In the genomic region with DNA sequence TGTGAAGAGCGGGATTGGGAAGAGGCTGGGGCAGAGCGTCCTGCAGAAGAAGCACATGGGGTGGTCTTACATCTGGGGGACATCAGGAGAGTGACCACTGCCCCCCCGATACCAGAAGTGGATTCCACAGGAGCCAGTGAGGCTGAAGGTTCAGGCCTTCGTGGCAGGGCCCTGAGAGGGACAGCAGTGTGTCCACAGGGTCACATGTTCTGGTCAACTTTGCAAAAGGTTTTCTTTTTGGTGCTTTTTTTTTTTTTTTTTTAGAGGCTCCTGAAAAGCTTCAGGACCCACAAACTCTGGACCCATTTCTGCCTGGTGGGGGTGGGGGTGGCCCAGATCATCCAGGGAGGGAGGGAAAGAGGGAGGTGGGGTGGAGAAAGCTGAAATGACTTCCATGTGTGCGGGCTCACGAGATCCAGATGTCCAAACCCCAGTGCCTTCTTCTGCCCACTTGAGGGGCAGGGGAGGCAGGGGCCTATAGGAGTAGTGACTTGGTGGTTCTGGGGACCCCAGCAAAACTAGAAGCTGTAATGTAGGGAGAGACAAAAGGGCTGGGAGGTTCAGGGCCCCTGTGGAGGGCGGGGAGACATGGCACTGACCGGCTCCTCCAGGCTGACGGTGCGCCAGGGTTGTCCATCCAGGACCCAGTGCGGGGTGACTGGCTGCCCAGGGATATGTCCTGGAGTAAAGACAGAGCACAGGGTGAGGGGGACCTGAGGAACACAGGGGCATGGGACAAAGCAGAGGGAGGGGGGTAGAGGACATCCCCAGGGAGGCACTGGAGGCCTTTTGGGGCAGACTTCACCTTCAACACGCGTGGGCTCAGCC, we compare ENCODE assay signal across 19 cellular contexts. TPM values are rescaled to one million over a fixed set of nuclear protein-coding genes. Genes with fewer than 3 reads are reported as not detected.
DNase-seq lines count a peak whose midpoint lies in the region; ATAC-seq, FAIRE-seq and TF ChIP-seq lines count a peak whose summit lies in the region.
"Had no signal": no experiment of that assay in that cellular context is flagged by ENCODE, and none has a peak within 500 bp of the region (broad histone marks: within the 10 kb centered on the region; RNA-seq: fewer than 3 reads in every experiment).

No MANE protein-coding gene starts in this region.

- in situ Hi-C loops in gastrocnemius medialis (cut with MboI; ENCODE audit: low sequenced_read_pairs in 4 of 4): loop anchor here in 2 of 4 donors (5.0 kb wide), 2 partner anchors 33 to 38 kb away; a partner anchor contains a TSS

- no peak for TF ChIP-seq CTCF in BJ (IDR thresholded peaks at IDR 0.05; ENCODE audit: insufficient read depth, low read depth, low read length)
- TF ChIP-seq CTCF in astrocyte (IDR thresholded peaks at IDR 0.05; ENCODE audit: insufficient read depth, low read depth, low read length): no peak
- TF ChIP-seq CTCF in hepatocyte (IDR thresholded peaks at IDR 0.05; ENCODE audit: poor library complexity): no peak
- no peak for TF ChIP-seq CTCF in gastrocnemius medialis (IDR thresholded peaks at IDR 0.05 in 4 of 5, conservative IDR thresholded peaks at IDR 0.05 in 1 of 5)

- H2AFZ ChIP-seq in astrocyte (ENCODE audit: low read depth, low read length) (no peak overlapping the region), hepatocyte (no peak overlapping the region)

- peaks cover 33% of the 10 kb centered on the region for H3K4me1 ChIP-seq in astrocyte (ENCODE audit: insufficient read depth, low read length)
- peaks cover 45% of the 10 kb centered on the region for H3K4me1 ChIP-seq in hepatocyte (ENCODE audit: insufficient read depth)
- H3K4me1 ChIP-seq in gastrocnemius medialis: peaks cover 0 to 13% of the 10 kb centered on the region in 2 donors

- H3K4me3 ChIP-seq in BJ (ENCODE audit: low read depth, low read length) (peak overlapping the region; percentile 85), astrocyte (ENCODE audit: insufficient read depth, low read depth, low read length) (no peak overlapping the region), hepatocyte (no peak overlapping the region), gastrocnemius medialis (peak overlapping the region in 1 of 4 donors; percentile 57)

- WGBS in hepatocyte (ENCODE audit: low lambda C conversion rate, missing lambda C conversion rate): 78% methylated on average over 7 of the region's 13 CpGs

- H3K27ac Mint-ChIP-seq in astrocyte (ENCODE audit: unreplicated experiment): no peak overlapping the region
- H3K27ac Mint-ChIP-seq: activated CD4-positive, alpha-beta memory T cell treated with anti-CD3 and anti-CD28 coated beads, Interleukin-2, amount 10 ng/mL, durations not matched to agents 7 days and 5 days; activated T-helper 17 cell treated with anti-CD3 and anti-CD28 coated beads, Interleukin-2, amount 50 U/mL, for 72 hours; H9; natural killer cell treated with Interleukin-12 subunit alpha and Interleukin-12 subunit beta and Interleukin-15 and Interleukin-18, amount 100 ng/mL, for 72 hours; stimulated activated naive B cell treated with anti-CD40 and anti-IgM and Interleukin-4, amounts not matched to agents 10 μg/mL and 1 μg/mL and 100 μg/mL, for 72 hours had no signal

- no peak overlapping the region for H3K9ac ChIP-seq in astrocyte (ENCODE audit: low read length)

- CTCF ChIA-PET in BJ (lab: Yijun Ruan, JAX): interaction anchor here (0.8 to 15.3 kb wide), 11 partner anchors 8 to 139 kb away, joined by 3 to 331 read pairs (median 11); a partner anchor contains a TSS

- H3K79me2 ChIP-seq in astrocyte (ENCODE audit: insufficient read depth, low read length): no peaks in the 10 kb centered on the region
- H3K79me2 ChIP-seq in hepatocyte: no peaks in the 10 kb centered on the region

- POLR2A ChIA-PET in BJ (lab: Charles Lee): interaction anchor here (0.6 to 1.8 kb wide), 3 partner anchors 8 to 117 kb away, joined by 3 to 13 read pairs (median 8); a partner anchor contains a TSS

- H3K27me3 Mint-ChIP-seq in astrocyte (ENCODE audit: low read depth, unreplicated experiment): peaks cover 25% of the 10 kb centered on the region

- no peak for DNase-seq in BJ (ENCODE audit: low read depth)
- no peak for DNase-seq in astrocyte (ENCODE audit: low read depth)
- no peak for DNase-seq in hepatocyte (ENCODE audit: low spot score)
- DNase-seq in gastrocnemius medialis: no peak
- DNase-seq in activated CD4-positive, alpha-beta T cell treated with anti-CD3 and anti-CD28 coated beads, Interleukin-2, amount 50 U/mL, for 1 hour: no peak
- no peak for DNase-seq in NCI-H2081 treated with DMSO at 0.1 percent for 48 hours (lab: John Stamatoyannopoulos, UW)
- DNase-seq in stimulated activated naive CD4-positive, alpha-beta T cell (lab: John Stamatoyannopoulos, UW): no peak
- DNase-seq: activated CD4-positive, alpha-beta memory T cell treated with anti-CD3 and anti-CD28 coated beads, Interleukin-2, amount 10 ng/mL, durations not matched to agents 7 days and 5 days; AML-193; effector memory CD4-positive, alpha-beta T cell; glutamatergic neuron; H9; KBM-7; NCI-H1417; stimulated activated naive B cell treated with anti-CD40 and anti-IgM and Interleukin-4, amounts not matched to agents 10 μg/mL and 1 μg/mL and 100 μg/mL, for 72 hours had no signal

- no peaks in the 10 kb centered on the region for H3K27me3 ChIP-seq in BJ (ENCODE audit: control insufficient read depth, insufficient read depth, low read length)
- peaks cover 21% of the 10 kb centered on the region for H3K27me3 ChIP-seq in astrocyte (ENCODE audit: insufficient read depth, low read length)
- peaks cover 26% of the 10 kb centered on the region for H3K27me3 ChIP-seq in hepatocyte
- peaks cover 5 to 23% (median 9%) of the 10 kb centered on the region in 3 donors for H3K27me3 ChIP-seq in gastrocnemius medialis

- H3K9me3 Mint-ChIP-seq in astrocyte (ENCODE audit: unreplicated experiment): no peaks in the 10 kb centered on the region
- H3K9me3 Mint-ChIP-seq: activated CD4-positive, alpha-beta memory T cell treated with anti-CD3 and anti-CD28 coated beads, Interleukin-2, amount 10 ng/mL, durations not matched to agents 7 days and 5 days; activated T-helper 17 cell treated with anti-CD3 and anti-CD28 coated beads, Interleukin-2, amount 50 U/mL, for 72 hours; H9; natural killer cell treated with Interleukin-12 subunit alpha and Interleukin-12 subunit beta and Interleukin-15 and Interleukin-18, amount 100 ng/mL, for 72 hours; stimulated activated naive B cell treated with anti-CD40 and anti-IgM and Interleukin-4, amounts not matched to agents 10 μg/mL and 1 μg/mL and 100 μg/mL, for 72 hours had no signal

- no peaks in the 10 kb centered on the region for H3K36me3 Mint-ChIP-seq in astrocyte (ENCODE audit: low read depth, unreplicated experiment)
- H3K36me3 Mint-ChIP-seq: natural killer cell treated with Interleukin-12 subunit alpha and Interleukin-12 subunit beta and Interleukin-15 and Interleukin-18, amount 100 ng/mL, for 72 hours; stimulated activated naive B cell treated with anti-CD40 and anti-IgM and Interleukin-4, amounts not matched to agents 10 μg/mL and 1 μg/mL and 100 μg/mL, for 72 hours had no signal

- intact Hi-C loops in gastrocnemius medialis (cut with DNase I; ENCODE audit: low total_unique reads): loop anchor here (5.0 kb wide), 1 partner anchor 88 kb away; a partner anchor contains a TSS

- H3K27ac ChIP-seq in astrocyte (ENCODE audit: low read depth, low read length): no peak overlapping the region
- peak overlapping the region; percentile 72 for H3K27ac ChIP-seq in hepatocyte
- H3K27ac ChIP-seq in gastrocnemius medialis: peak overlapping the region; percentile 63 to 70 (median 66)

- H3K36me3 ChIP-seq in BJ (ENCODE audit: control insufficient read depth, insufficient read depth, low read length) (peaks cover 28% of the 10 kb centered on the region), astrocyte (ENCODE audit: insufficient read depth, low read length) (no peaks in the 10 kb centered on the region), hepatocyte (replicated peaks; ENCODE audit: insufficient read depth, low read depth) (no peaks in the 10 kb centered on the region), gastrocnemius medialis (no peaks in the 10 kb centered on the region)

- H3K4me1 Mint-ChIP-seq in astrocyte (ENCODE audit: low read depth, unreplicated experiment): peaks cover 13% of the 10 kb centered on the region

- peak overlapping the region; percentile 69 for H3K4me3 Mint-ChIP-seq in astrocyte (ENCODE audit: unreplicated experiment)
- H3K4me3 Mint-ChIP-seq: activated CD4-positive, alpha-beta memory T cell treated with anti-CD3 and anti-CD28 coated beads, Interleukin-2, amount 10 ng/mL, durations not matched to agents 7 days and 5 days; activated T-helper 17 cell treated with anti-CD3 and anti-CD28 coated beads, Interleukin-2, amount 50 U/mL, for 72 hours; natural killer cell treated with Interleukin-12 subunit alpha and Interleukin-12 subunit beta and Interleukin-15 and Interleukin-18, amount 100 ng/mL, for 72 hours; stimulated activated naive B cell treated with anti-CD40 and anti-IgM and Interleukin-4, amounts not matched to agents 10 μg/mL and 1 μg/mL and 100 μg/mL, for 72 hours had no signal

- ATAC-seq in gastrocnemius medialis (no peak), GM18868 (IDR thresholded peaks at IDR 0.05; ENCODE audit: unreplicated experiment) (no peak)
- ATAC-seq: activated T-helper 17 cell treated with anti-CD3 and anti-CD28 coated beads, Interleukin-2, amount 50 U/mL, for 72 hours; natural killer cell treated with Interleukin-12 subunit alpha and Interleukin-12 subunit beta and Interleukin-15 and Interleukin-18, amount 100 ng/mL, for 72 hours; stimulated activated naive B cell treated with anti-CD40 and anti-IgM and Interleukin-4, amounts not matched to agents 10 μg/mL and 1 μg/mL and 100 μg/mL, for 72 hours had no signal

- no peak overlapping the region for H3K4me2 ChIP-seq in astrocyte (ENCODE audit: low read length)
- H3K4me2 ChIP-seq in hepatocyte: peak overlapping the region; percentile 90

- H3K9me3 ChIP-seq in astrocyte (ENCODE audit: insufficient read depth, low read depth, low read length) (no peaks in the 10 kb centered on the region), hepatocyte (ENCODE audit: low read depth) (no peaks in the 10 kb centered on the region), gastrocnemius medialis (no peaks in the 10 kb centered on the region)

- H3K9me2 ChIP-seq in hepatocyte (replicated peaks; ENCODE audit: insufficient read depth): no peaks in the 10 kb centered on the region

- no peak for TF ChIP-seq POLR2A in gastrocnemius medialis (IDR thresholded peaks at IDR 0.05)

- H4K20me1 ChIP-seq in astrocyte (ENCODE audit: insufficient read depth, low read length) (no peaks in the 10 kb centered on the region), hepatocyte (ENCODE audit: insufficient read depth, poor library complexity, severe bottlenecking) (no peaks in the 10 kb centered on the region)

- FAIRE-seq in astrocyte (lab: Jason Lieb, UNC): no peak

RNA-seq across cellular contexts. Expression of a gene that starts 2.7 kb away (rescaled TPM):
- polyA plus RNA-seq in BJ (2011; rRNA removed): 53.8 and 82.6 TPM in 2 replicates
- polyA minus RNA-seq in BJ (2011; rRNA and poly(A)+ RNA removed): 33.3 and 46.8 TPM in 2 replicates
- 2.3 and 3.0 TPM in 2 replicates for total RNA-seq in astrocyte
- total RNA-seq in hepatocyte: 14.8 and 18.9 TPM in 2 replicates
- polyA plus RNA-seq in hepatocyte: 41.6 and 54.8 TPM in 2 replicates
- 1 to 10 TPM; 2.6 to 6.4 (median 3.1) TPM for total RNA-seq in gastrocnemius medialis
- total RNA-seq: activated CD4-positive, alpha-beta memory T cell treated with anti-CD3 and anti-CD28 coated beads, Interleukin-2, amount 10 ng/mL, durations not matched to agents 7 days and 5 days; activated T-helper 17 cell treated with anti-CD3 and anti-CD28 coated beads, Interleukin-2, amount 50 U/mL, for 72 hours; natural killer cell treated with Interleukin-12 subunit alpha and Interleukin-12 subunit beta and Interleukin-15 and Interleukin-18, amount 100 ng/mL, for 72 hours had no signal

RNA-seq across cellular contexts. Expression of a gene that starts 15.9 kb away (rescaled TPM):
- not detected in 2 replicates for polyA plus RNA-seq in BJ (2011; rRNA removed)
- not detected in 2 replicates for polyA minus RNA-seq in BJ (2011; rRNA and poly(A)+ RNA removed)
- total RNA-seq in astrocyte: not detected in 2 replicates
- 0.24 TPM in 1 of 2 replicates, not detected in the other for total RNA-seq in hepatocyte
- polyA plus RNA-seq in hepatocyte: not detected in 2 replicates
- total RNA-seq in gastrocnemius medialis: not detected
- total RNA-seq: activated CD4-positive, alpha-beta memory T cell treated with anti-CD3 and anti-CD28 coated beads, Interleukin-2, amount 10 ng/mL, durations not matched to agents 7 days and 5 days; activated T-helper 17 cell treated with anti-CD3 and anti-CD28 coated beads, Interleukin-2, amount 50 U/mL, for 72 hours; H9; natural killer cell treated with Interleukin-12 subunit alpha and Interleukin-12 subunit beta and Interleukin-15 and Interleukin-18, amount 100 ng/mL, for 72 hours; NCI-H460 had no signal

RNA-seq across cellular contexts. Expression of a gene that starts 33.3 kb away (rescaled TPM):
- polyA plus RNA-seq in BJ (2011; rRNA removed) (not detected in 2 replicates), hepatocyte (0.11 and 0.62 TPM in 2 replicates)
- 0.05 TPM in 1 of 2 replicates, not detected in the other for polyA minus RNA-seq in BJ (2011; rRNA and poly(A)+ RNA removed)
- total RNA-seq in astrocyte (not detected in 2 replicates), hepatocyte (0.16 and 0.23 TPM in 2 replicates), gastrocnemius medialis (1 to 10 TPM in 3 of 4 donors, under 1 TPM in 1; 0.61 to 3.0 (median 2.6) TPM)
- total RNA-seq: activated T-helper 17 cell treated with anti-CD3 and anti-CD28 coated beads, Interleukin-2, amount 50 U/mL, for 72 hours; H9; NCI-H460 had no signal

RNA-seq across cellular contexts. Expression of a gene that starts 53.4 kb away (rescaled TPM):
- polyA plus RNA-seq in BJ (2011; rRNA removed) (0.02 TPM in 1 of 2 replicates, not detected in the other), hepatocyte (2.5 and 2.9 TPM in 2 replicates)
- polyA minus RNA-seq in BJ (2011; rRNA and poly(A)+ RNA removed): not detected in 2 replicates
- total RNA-seq in astrocyte (not detected in 2 replicates), hepatocyte (3.4 and 3.7 TPM in 2 replicates), gastrocnemius medialis (1 to 10 TPM; 3.7 to 8.5 (median 5.8) TPM)
- total RNA-seq: activated T-helper 17 cell treated with anti-CD3 and anti-CD28 coated beads, Interleukin-2, amount 50 U/mL, for 72 hours; natural killer cell treated with Interleukin-12 subunit alpha and Interleukin-12 subunit beta and Interleukin-15 and Interleukin-18, amount 100 ng/mL, for 72 hours; NCI-H460 had no signal
